ENCODE assay signal across 1 cellular context in the genomic region with DNA sequence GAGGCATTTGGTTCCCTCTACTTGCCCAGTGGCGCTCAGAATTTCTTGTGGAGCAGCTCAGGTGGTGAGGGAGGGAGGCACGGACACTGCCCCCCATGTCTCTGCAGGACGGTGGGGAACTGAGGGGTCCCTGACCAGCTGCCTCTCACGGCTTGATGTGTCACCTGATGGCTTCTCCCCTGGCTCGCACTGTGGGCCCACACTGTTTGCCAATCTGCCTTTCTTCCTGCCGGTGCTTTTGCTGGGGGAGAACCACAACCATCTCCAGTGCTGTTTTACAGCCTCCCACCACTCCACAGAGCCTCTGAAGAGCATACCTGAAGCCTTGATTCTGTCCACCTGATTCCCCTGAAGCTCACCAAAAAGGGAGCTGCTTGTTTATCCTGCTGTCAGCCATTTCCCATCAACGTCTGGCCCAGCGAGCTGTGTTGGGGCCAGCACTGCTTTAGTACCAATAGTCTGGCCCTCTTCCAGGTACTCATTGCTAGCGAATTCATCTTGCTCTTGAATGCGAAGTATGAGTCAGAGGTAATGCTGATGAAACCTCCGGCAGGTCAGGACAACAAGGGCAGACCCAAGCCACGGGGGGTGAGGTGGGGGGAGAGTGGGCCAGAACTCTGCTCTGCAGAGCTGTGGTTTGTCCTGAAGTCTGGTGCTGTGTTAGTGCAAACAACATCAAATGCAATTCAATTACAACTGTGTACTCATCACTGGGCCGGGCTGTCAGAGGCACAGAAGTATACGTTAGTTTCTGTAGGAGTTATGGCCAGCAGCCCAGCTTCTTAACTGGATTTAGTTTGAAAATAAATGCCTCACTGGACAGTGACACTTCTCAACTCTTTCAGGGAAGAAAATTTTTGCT.
TF ChIP-seq lines count a peak whose summit lies in the region.

No MANE protein-coding gene starts in this region.

TF ChIP-seq in HEK293, 187 proteins besides CTCF, POLR2A, EP300 and RAD21 (continued from another document and continues in another):
- TF ChIP-seq EGR2 (tag by site-specific recombination; IDR thresholded peaks at IDR 0.05; ENCODE audit: low read depth) (0 out of 2 replicates have a peak, but pooled peaks have one; percentile 20), HOXC10 (CRISPR knock-in tag; IDR thresholded peaks at IDR 0.05) (no peak), ZNF24 (tag by site-specific recombination; IDR thresholded peaks at IDR 0.05) (peak; percentile 68; the same call in 1 of the 2 replicates), ZFP69B (tag by site-specific recombination; IDR thresholded peaks at IDR 0.05) (peak; percentile 74; the same call in 1 of the 2 replicates), ZFHX2 (tag by site-specific recombination; conservative IDR thresholded peaks at IDR 0.05) (peak; percentile 31), ZNF184 (tag by site-specific recombination; IDR thresholded peaks at IDR 0.05) (peak; percentile 23; the same call in 1 of the 2 replicates), WT1 (tag by site-specific recombination; IDR thresholded peaks at IDR 0.05) (no peak), ZNF335 (tag by site-specific recombination; conservative IDR thresholded peaks at IDR 0.05) (no peak), ZBTB21 (tag by site-specific recombination; IDR thresholded peaks at IDR 0.05) (peak; percentile 52; the same call in 1 of the 2 replicates), ZNF664 (tag by site-specific recombination; IDR thresholded peaks at IDR 0.05) (no peak), ZNF600 (tag by site-specific recombination; IDR thresholded peaks at IDR 0.05) (peak; percentile 94), GLIS1 (tag by site-specific recombination; IDR thresholded peaks at IDR 0.05) (peak; percentile 89), ZNF548 (tag by site-specific recombination; IDR thresholded peaks at IDR 0.05) (peak; percentile 89; the same call in 1 of the 2 replicates), IKZF3 (tag by site-specific recombination; IDR thresholded peaks at IDR 0.05) (no peak), SP7 (tag by site-specific recombination; IDR thresholded peaks at IDR 0.05) (peak; percentile 79), ZNF155 (tag by site-specific recombination; IDR thresholded peaks at IDR 0.05) (no peak), ZNF510 (tag by site-specific recombination; IDR thresholded peaks at IDR 0.05; ENCODE audit: insufficient replicate concordance) (no peak), ZNF501 (tag by site-specific recombination; IDR thresholded peaks at IDR 0.05) (0 out of 2 replicates have a peak, but pooled peaks have one; percentile 25)
- TF ChIP-seq, protein P1, sequence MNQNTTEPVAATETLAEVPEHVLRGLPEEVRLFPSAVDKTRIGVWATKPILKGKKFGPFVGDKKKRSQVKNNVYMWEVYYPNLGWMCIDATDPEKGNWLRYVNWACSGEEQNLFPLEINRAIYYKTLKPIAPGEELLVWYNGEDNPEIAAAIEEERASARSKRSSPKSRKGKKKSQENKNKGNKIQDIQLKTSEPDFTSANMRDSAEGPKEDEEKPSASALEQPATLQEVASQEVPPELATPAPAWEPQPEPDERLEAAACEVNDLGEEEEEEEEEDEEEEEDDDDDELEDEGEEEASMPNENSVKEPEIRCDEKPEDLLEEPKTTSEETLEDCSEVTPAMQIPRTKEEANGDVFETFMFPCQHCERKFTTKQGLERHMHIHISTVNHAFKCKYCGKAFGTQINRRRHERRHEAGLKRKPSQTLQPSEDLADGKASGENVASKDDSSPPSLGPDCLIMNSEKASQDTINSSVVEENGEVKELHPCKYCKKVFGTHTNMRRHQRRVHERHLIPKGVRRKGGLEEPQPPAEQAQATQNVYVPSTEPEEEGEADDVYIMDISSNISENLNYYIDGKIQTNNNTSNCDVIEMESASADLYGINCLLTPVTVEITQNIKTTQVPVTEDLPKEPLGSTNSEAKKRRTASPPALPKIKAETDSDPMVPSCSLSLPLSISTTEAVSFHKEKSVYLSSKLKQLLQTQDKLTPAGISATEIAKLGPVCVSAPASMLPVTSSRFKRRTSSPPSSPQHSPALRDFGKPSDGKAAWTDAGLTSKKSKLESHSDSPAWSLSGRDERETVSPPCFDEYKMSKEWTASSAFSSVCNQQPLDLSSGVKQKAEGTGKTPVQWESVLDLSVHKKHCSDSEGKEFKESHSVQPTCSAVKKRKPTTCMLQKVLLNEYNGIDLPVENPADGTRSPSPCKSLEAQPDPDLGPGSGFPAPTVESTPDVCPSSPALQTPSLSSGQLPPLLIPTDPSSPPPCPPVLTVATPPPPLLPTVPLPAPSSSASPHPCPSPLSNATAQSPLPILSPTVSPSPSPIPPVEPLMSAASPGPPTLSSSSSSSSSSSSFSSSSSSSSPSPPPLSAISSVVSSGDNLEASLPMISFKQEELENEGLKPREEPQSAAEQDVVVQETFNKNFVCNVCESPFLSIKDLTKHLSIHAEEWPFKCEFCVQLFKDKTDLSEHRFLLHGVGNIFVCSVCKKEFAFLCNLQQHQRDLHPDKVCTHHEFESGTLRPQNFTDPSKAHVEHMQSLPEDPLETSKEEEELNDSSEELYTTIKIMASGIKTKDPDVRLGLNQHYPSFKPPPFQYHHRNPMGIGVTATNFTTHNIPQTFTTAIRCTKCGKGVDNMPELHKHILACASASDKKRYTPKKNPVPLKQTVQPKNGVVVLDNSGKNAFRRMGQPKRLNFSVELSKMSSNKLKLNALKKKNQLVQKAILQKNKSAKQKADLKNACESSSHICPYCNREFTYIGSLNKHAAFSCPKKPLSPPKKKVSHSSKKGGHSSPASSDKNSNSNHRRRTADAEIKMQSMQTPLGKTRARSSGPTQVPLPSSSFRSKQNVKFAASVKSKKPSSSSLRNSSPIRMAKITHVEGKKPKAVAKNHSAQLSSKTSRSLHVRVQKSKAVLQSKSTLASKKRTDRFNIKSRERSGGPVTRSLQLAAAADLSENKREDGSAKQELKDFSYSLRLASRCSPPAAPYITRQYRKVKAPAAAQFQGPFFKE (tag by site-specific recombination; IDR thresholded peaks at IDR 0.05; ENCODE audit: borderline replicate concordance): no peak
- TF ChIP-seq, protein P2, sequence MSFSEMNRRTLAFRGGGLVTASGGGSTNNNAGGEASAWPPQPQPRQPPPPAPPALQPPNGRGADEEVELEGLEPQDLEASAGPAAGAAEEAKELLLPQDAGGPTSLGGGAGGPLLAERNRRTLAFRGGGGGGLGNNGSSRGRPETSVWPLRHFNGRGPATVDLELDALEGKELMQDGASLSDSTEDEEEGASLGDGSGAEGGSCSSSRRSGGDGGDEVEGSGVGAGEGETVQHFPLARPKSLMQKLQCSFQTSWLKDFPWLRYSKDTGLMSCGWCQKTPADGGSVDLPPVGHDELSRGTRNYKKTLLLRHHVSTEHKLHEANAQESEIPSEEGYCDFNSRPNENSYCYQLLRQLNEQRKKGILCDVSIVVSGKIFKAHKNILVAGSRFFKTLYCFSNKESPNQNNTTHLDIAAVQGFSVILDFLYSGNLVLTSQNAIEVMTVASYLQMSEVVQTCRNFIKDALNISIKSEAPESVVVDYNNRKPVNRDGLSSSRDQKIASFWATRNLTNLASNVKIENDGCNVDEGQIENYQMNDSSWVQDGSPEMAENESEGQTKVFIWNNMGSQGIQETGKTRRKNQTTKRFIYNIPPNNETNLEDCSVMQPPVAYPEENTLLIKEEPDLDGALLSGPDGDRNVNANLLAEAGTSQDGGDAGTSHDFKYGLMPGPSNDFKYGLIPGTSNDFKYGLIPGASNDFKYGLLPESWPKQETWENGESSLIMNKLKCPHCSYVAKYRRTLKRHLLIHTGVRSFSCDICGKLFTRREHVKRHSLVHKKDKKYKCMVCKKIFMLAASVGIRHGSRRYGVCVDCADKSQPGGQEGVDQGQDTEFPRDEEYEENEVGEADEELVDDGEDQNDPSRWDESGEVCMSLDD (tag by site-specific recombination; IDR thresholded peaks at IDR 0.05): no peak
- TF ChIP-seq, protein P3, sequence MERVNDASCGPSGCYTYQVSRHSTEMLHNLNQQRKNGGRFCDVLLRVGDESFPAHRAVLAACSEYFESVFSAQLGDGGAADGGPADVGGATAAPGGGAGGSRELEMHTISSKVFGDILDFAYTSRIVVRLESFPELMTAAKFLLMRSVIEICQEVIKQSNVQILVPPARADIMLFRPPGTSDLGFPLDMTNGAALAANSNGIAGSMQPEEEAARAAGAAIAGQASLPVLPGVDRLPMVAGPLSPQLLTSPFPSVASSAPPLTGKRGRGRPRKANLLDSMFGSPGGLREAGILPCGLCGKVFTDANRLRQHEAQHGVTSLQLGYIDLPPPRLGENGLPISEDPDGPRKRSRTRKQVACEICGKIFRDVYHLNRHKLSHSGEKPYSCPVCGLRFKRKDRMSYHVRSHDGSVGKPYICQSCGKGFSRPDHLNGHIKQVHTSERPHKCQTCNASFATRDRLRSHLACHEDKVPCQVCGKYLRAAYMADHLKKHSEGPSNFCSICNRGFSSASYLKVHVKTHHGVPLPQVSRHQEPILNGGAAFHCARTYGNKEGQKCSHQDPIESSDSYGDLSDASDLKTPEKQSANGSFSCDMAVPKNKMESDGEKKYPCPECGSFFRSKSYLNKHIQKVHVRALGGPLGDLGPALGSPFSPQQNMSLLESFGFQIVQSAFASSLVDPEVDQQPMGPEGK (tag by site-specific recombination; IDR thresholded peaks at IDR 0.05): peak; percentile 89
- TF ChIP-seq, protein P4, sequence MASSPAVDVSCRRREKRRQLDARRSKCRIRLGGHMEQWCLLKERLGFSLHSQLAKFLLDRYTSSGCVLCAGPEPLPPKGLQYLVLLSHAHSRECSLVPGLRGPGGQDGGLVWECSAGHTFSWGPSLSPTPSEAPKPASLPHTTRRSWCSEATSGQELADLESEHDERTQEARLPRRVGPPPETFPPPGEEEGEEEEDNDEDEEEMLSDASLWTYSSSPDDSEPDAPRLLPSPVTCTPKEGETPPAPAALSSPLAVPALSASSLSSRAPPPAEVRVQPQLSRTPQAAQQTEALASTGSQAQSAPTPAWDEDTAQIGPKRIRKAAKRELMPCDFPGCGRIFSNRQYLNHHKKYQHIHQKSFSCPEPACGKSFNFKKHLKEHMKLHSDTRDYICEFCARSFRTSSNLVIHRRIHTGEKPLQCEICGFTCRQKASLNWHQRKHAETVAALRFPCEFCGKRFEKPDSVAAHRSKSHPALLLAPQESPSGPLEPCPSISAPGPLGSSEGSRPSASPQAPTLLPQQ (tag by site-specific recombination; IDR thresholded peaks at IDR 0.05): peak; percentile 94
- TF ChIP-seq, protein P5, sequence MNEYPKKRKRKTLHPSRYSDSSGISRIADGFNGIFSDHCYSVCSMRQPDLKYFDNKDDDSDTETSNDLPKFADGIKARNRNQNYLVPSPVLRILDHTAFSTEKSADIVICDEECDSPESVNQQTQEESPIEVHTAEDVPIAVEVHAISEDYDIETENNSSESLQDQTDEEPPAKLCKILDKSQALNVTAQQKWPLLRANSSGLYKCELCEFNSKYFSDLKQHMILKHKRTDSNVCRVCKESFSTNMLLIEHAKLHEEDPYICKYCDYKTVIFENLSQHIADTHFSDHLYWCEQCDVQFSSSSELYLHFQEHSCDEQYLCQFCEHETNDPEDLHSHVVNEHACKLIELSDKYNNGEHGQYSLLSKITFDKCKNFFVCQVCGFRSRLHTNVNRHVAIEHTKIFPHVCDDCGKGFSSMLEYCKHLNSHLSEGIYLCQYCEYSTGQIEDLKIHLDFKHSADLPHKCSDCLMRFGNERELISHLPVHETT (tag by site-specific recombination; IDR thresholded peaks at IDR 0.05): peak; percentile 69; the same call in 1 of the 2 replicates
- TF ChIP-seq, protein P6, sequence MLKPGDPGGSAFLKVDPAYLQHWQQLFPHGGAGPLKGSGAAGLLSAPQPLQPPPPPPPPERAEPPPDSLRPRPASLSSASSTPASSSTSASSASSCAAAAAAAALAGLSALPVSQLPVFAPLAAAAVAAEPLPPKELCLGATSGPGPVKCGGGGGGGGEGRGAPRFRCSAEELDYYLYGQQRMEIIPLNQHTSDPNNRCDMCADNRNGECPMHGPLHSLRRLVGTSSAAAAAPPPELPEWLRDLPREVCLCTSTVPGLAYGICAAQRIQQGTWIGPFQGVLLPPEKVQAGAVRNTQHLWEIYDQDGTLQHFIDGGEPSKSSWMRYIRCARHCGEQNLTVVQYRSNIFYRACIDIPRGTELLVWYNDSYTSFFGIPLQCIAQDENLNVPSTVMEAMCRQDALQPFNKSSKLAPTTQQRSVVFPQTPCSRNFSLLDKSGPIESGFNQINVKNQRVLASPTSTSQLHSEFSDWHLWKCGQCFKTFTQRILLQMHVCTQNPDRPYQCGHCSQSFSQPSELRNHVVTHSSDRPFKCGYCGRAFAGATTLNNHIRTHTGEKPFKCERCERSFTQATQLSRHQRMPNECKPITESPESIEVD (tag by site-specific recombination; IDR thresholded peaks at IDR 0.05): no peak
- TF ChIP-seq, protein P7, sequence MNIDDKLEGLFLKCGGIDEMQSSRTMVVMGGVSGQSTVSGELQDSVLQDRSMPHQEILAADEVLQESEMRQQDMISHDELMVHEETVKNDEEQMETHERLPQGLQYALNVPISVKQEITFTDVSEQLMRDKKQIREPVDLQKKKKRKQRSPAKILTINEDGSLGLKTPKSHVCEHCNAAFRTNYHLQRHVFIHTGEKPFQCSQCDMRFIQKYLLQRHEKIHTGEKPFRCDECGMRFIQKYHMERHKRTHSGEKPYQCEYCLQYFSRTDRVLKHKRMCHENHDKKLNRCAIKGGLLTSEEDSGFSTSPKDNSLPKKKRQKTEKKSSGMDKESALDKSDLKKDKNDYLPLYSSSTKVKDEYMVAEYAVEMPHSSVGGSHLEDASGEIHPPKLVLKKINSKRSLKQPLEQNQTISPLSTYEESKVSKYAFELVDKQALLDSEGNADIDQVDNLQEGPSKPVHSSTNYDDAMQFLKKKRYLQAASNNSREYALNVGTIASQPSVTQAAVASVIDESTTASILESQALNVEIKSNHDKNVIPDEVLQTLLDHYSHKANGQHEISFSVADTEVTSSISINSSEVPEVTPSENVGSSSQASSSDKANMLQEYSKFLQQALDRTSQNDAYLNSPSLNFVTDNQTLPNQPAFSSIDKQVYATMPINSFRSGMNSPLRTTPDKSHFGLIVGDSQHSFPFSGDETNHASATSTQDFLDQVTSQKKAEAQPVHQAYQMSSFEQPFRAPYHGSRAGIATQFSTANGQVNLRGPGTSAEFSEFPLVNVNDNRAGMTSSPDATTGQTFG (tag by site-specific recombination; IDR thresholded peaks at IDR 0.05; ENCODE audit: borderline replicate concordance): no peak
- TF ChIP-seq, protein P8, sequence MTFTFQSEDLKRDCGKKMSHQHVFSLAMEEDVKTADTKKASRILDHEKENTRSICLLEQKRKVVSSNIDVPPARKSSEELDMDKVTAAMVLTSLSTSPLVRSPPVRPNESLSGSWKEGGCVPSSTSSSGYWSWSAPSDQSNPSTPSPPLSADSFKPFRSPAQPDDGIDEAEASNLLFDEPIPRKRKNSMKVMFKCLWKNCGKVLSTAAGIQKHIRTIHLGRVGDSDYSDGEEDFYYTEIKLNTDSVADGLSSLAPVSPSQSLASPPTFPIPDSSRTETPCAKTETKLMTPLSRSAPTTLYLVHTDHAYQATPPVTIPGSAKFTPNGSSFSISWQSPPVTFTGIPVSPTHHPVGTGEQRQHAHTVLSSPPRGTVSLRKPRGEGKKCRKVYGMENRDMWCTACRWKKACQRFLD (tag by site-specific recombination; IDR thresholded peaks at IDR 0.05): no peak
- TF ChIP-seq, protein P9, sequence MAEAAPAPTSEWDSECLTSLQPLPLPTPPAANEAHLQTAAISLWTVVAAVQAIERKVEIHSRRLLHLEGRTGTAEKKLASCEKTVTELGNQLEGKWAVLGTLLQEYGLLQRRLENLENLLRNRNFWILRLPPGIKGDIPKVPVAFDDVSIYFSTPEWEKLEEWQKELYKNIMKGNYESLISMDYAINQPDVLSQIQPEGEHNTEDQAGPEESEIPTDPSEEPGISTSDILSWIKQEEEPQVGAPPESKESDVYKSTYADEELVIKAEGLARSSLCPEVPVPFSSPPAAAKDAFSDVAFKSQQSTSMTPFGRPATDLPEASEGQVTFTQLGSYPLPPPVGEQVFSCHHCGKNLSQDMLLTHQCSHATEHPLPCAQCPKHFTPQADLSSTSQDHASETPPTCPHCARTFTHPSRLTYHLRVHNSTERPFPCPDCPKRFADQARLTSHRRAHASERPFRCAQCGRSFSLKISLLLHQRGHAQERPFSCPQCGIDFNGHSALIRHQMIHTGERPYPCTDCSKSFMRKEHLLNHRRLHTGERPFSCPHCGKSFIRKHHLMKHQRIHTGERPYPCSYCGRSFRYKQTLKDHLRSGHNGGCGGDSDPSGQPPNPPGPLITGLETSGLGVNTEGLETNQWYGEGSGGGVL (tag by site-specific recombination; IDR thresholded peaks at IDR 0.05): peak; percentile 95
